9 cellular contexts compared by ENCODE assay signal in the genomic region with DNA sequence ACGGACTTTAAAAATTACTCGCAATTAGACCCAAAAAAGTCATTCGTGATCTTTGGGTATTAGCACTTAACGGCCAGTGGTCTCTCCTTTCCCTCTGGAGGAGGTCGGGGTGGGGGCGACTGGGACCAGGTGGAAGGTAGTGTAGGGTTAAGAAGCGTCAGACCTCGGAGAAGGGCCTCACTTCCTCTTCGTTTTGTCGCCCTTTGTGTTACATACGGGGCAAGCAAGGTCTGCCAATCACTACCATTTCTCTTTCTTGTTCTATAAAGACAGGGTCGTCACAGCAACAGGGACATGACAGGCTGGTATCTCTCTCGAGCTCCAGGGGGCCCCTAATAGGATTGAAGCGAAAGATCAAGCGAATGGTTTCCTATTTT.
DNase-seq lines count a peak whose midpoint lies in the region; ATAC-seq and TF ChIP-seq lines count a peak whose summit lies in the region.
"Had no signal": no experiment of that assay in that cellular context is flagged by ENCODE, and none has a peak within 500 bp of the region (broad histone marks: within the 10 kb centered on the region; RNA-seq: fewer than 3 reads in every experiment).

No MANE protein-coding gene starts in this region.

- H3K4me2 ChIP-seq in BLaER1 treated with 17β-estradiol and CSF1 and Interleukin-3, amounts not matched to agents 10 nM and 100 nM = peak overlapping the region in 10 of 11 experiments; percentile 65 to 94 (median 86); a peak in 17 of 22 replicates

- H3K27ac ChIP-seq in BLaER1 treated with 17β-estradiol and CSF1 and Interleukin-3, amounts not matched to agents 10 nM and 100 nM = no peak overlapping the region

- H3K4me1 Mint-ChIP-seq in activated T-helper 17 cell treated with anti-CD3 and anti-CD28 coated beads, Interleukin-2, amount 50 U/mL, for 72 hours = peaks cover 3% of the 10 kb centered on the region

- H3K9me3 Mint-ChIP-seq in activated T-helper 17 cell treated with anti-CD3 and anti-CD28 coated beads, Interleukin-2, amount 50 U/mL, for 72 hours = no peaks in the 10 kb centered on the region

- no peak overlapping the region; a peak in 1 of 22 replicates for H3K9ac ChIP-seq in BLaER1 treated with 17β-estradiol and CSF1 and Interleukin-3, amounts not matched to agents 10 nM and 100 nM

- H3K27ac Mint-ChIP-seq in activated T-helper 17 cell treated with anti-CD3 and anti-CD28 coated beads, Interleukin-2, amount 50 U/mL, for 72 hours = no peak overlapping the region

- no peaks in the 10 kb centered on the region; a peak in 1 of 22 replicates for H3K9me3 ChIP-seq in BLaER1 treated with 17β-estradiol and CSF1 and Interleukin-3, amounts not matched to agents 10 nM and 100 nM (replicated peaks in 1 of 11)
- no peaks in the 10 kb centered on the region for H3K9me3 ChIP-seq in mononuclear cell (ENCODE audit: low read depth, low read length)

- peaks cover 11 to 14% (median 12%) of the 10 kb centered on the region in 10 experiments; a peak in 17 of 20 replicates for H3K4me1 ChIP-seq in BLaER1 treated with 17β-estradiol and CSF1 and Interleukin-3, amounts not matched to agents 10 nM and 100 nM
- peaks cover 18% of the 10 kb centered on the region for H3K4me1 ChIP-seq in mononuclear cell (ENCODE audit: insufficient read depth, low read length)

- DNase-seq in foreskin fibroblast = no peak
- no peak for DNase-seq in central memory CD4-positive, alpha-beta T cell
- DNase-seq: T-helper 9 cell had no signal

- H3K36me3 Mint-ChIP-seq in activated T-helper 17 cell treated with anti-CD3 and anti-CD28 coated beads, Interleukin-2, amount 50 U/mL, for 72 hours (ENCODE audit: low read depth) = no peaks in the 10 kb centered on the region

- H3K27me3 ChIP-seq in BLaER1 treated with 17β-estradiol and CSF1 and Interleukin-3, amounts not matched to agents 10 nM and 100 nM = peaks cover 56 to 75% (median 71%) of the 10 kb centered on the region in 11 experiments
- peaks cover 74% of the 10 kb centered on the region for H3K27me3 ChIP-seq in mononuclear cell (ENCODE audit: insufficient read depth, low read length)

- peaks cover 73% of the 10 kb centered on the region for H3K27me3 Mint-ChIP-seq in activated T-helper 17 cell treated with anti-CD3 and anti-CD28 coated beads, Interleukin-2, amount 50 U/mL, for 72 hours

- H3K4me3 Mint-ChIP-seq in activated T-helper 17 cell treated with anti-CD3 and anti-CD28 coated beads, Interleukin-2, amount 50 U/mL, for 72 hours = peak overlapping the region; percentile 41

- TF ChIP-seq CTCF in foreskin fibroblast (IDR thresholded peaks at IDR 0.05; ENCODE audit: low read depth, low read length) = no peak

- peaks cover 0 to 37% (median 27%) of the 10 kb centered on the region in 11 experiments; a peak in 16 of 22 replicates for H4K20me1 ChIP-seq in BLaER1 treated with 17β-estradiol and CSF1 and Interleukin-3, amounts not matched to agents 10 nM and 100 nM

- peak; percentile 29 for ATAC-seq in GM21447 (IDR thresholded peaks at IDR 0.05; ENCODE audit: unreplicated experiment)
- no peak for ATAC-seq in activated T-helper 17 cell treated with anti-CD3 and anti-CD28 coated beads, Interleukin-2, amount 50 U/mL, for 72 hours (replicated peaks)
- ATAC-seq in GM19035 (IDR thresholded peaks at IDR 0.05; ENCODE audit: unreplicated experiment) = no peak
- ATAC-seq in GM18858 (IDR thresholded peaks at IDR 0.05; ENCODE audit: unreplicated experiment) = no peak

- peak overlapping the region; percentile 47 to 67 (median 55); a peak in 14 of 20 replicates for H3K4me3 ChIP-seq in BLaER1 treated with 17β-estradiol and CSF1 and Interleukin-3, amounts not matched to agents 10 nM and 100 nM
- H3K4me3 ChIP-seq in mononuclear cell (ENCODE audit: low read length) = peak overlapping the region; percentile 50
- no peak overlapping the region for H3K4me3 ChIP-seq in foreskin fibroblast (ENCODE audit: low read depth in 1 of 2, low read length in 2 of 2)

- H3K36me3 ChIP-seq in BLaER1 treated with 17β-estradiol and CSF1 and Interleukin-3, amounts not matched to agents 10 nM and 100 nM = no peaks in the 10 kb centered on the region

Comparison
In these comparisons a context has a peak if more than half of its experiments do, and no peak if none do; other contexts are left out.
1. H3K4me3 ChIP-seq: peak in BLaER1 treated with 17β-estradiol and CSF1 and Interleukin-3, amounts not matched to agents 10 nM and 100 nM (10 of 10) and mononuclear cell (single experiment); none in foreskin fibroblast (0 of 2).